30 cellular contexts compared by ENCODE assay signal in genomic region chr11:44999068-44999467, GRCh38.
"Had no signal": no experiment of that assay in that cellular context is flagged by ENCODE, and none has a peak within 500 bp of the region (broad histone marks: within the 10 kb centered on the region; RNA-seq: fewer than 3 reads in every experiment).

No MANE protein-coding gene starts in this region.

- H3K36me3 ChIP-seq: brain microvascular endothelial cell, MG63, SJCRH30 had no signal

- H3K9me3 ChIP-seq: MG63, SJCRH30 had no signal

- H3K4me3 ChIP-seq: MG63, SJCRH30, SK-N-MC had no signal

- H3K4me3 Mint-ChIP-seq: activated CD4-positive, alpha-beta T cell treated with anti-CD3 and anti-CD28 coated beads, Interleukin-2, amount 10 ng/mL, durations not matched to agents 24 days and 14 days; activated CD8-positive, alpha-beta T cell treated with anti-CD3 and anti-CD28 coated beads, Interleukin-2, amount 10 ng/mL, durations not matched to agents 7 days and 5 days; activated naive CD8-positive, alpha-beta T cell treated with anti-CD3 and anti-CD28 coated beads for 36 hours had no signal

- H3K27me3 Mint-ChIP-seq: activated naive CD8-positive, alpha-beta T cell treated with anti-CD3 and anti-CD28 coated beads for 36 hours had no signal

- H3K36me3 Mint-ChIP-seq: activated naive CD8-positive, alpha-beta T cell treated with anti-CD3 and anti-CD28 coated beads for 36 hours had no signal

- DNase-seq: activated CD4-positive, alpha-beta T cell treated with anti-CD3 and anti-CD28 coated beads, Interleukin-2, amount 10 ng/mL, durations not matched to agents 24 days and 14 days; activated CD4-positive, alpha-beta T cell treated with anti-CD3 and anti-CD28 coated beads, Interleukin-2, amount 50 U/mL, for 48 hours; activated CD8-positive, alpha-beta memory T cell treated with anti-CD3 and anti-CD28 coated beads, Interleukin-2, amount 50 U/mL, for 48 hours; activated CD8-positive, alpha-beta T cell treated with anti-CD3 and anti-CD28 coated beads, Interleukin-2, amount 10 ng/mL, durations not matched to agents 7 days and 5 days; activated effector memory CD4-positive, alpha-beta T cell treated with Interleukin-2 at 50 U/mL for 16 hours; activated naive CD4-positive, alpha-beta T cell; activated naive CD4-positive, alpha-beta T cell treated with anti-CD3 and anti-CD28 coated beads, Interleukin-2, amount 50 U/mL, for 16 hours; activated naive CD8-positive, alpha-beta T cell treated with anti-CD3 and anti-CD28 coated beads for 36 hours; activated T-cell treated with anti-CD3 and anti-CD28 coated beads, Interleukin-2, amount 50 U/mL, for 48 hours; amniotic stem cell; brain microvascular endothelial cell; central memory CD4-positive, alpha-beta T cell; Kasumi-1; KBM-7; MG63; NCI-H1048; NCI-H1105 treated with DMSO at 0.1 percent for 48 hours; NCI-H1436; NCI-H1694; NCI-H1930; NCI-H2081 treated with DMSO at 0.1 percent for 48 hours; NCI-H226; NCI-H446 treated with DMSO at 0.1 percent for 48 hours; NCI-H69; NCI-H82; SHP77; SJCRH30; T1000 had no signal

- H3K27ac Mint-ChIP-seq: activated CD4-positive, alpha-beta T cell treated with anti-CD3 and anti-CD28 coated beads, Interleukin-2, amount 10 ng/mL, durations not matched to agents 24 days and 14 days; activated CD8-positive, alpha-beta T cell treated with anti-CD3 and anti-CD28 coated beads, Interleukin-2, amount 10 ng/mL, durations not matched to agents 7 days and 5 days; activated naive CD8-positive, alpha-beta T cell treated with anti-CD3 and anti-CD28 coated beads for 36 hours had no signal

- H3K4me1 Mint-ChIP-seq: activated CD4-positive, alpha-beta T cell treated with anti-CD3 and anti-CD28 coated beads, Interleukin-2, amount 10 ng/mL, durations not matched to agents 24 days and 14 days; activated naive CD8-positive, alpha-beta T cell treated with anti-CD3 and anti-CD28 coated beads for 36 hours had no signal

- H3K27me3 ChIP-seq: brain microvascular endothelial cell, MG63 had no signal

- H3K27ac ChIP-seq: brain microvascular endothelial cell, SJCRH30, SK-N-MC had no signal

- H3K9me3 Mint-ChIP-seq: activated CD4-positive, alpha-beta T cell treated with anti-CD3 and anti-CD28 coated beads, Interleukin-2, amount 10 ng/mL, durations not matched to agents 24 days and 14 days; activated naive CD8-positive, alpha-beta T cell treated with anti-CD3 and anti-CD28 coated beads for 36 hours had no signal

- ATAC-seq: activated CD8-positive, alpha-beta T cell treated with anti-CD3 and anti-CD28 coated beads, Interleukin-2, amount 10 ng/mL, durations not matched to agents 7 days and 5 days; Panc1 had no signal
